ENCODE assay signal across 8 cellular contexts in genomic region chr2:169928463-169928864, GRCh38.
DNase-seq lines count a peak whose midpoint lies in the region; ATAC-seq and TF ChIP-seq lines count a peak whose summit lies in the region.

No MANE protein-coding gene starts in this region.

- H3K4me2 ChIP-seq in GM23338: no peak overlapping the region

- TF ChIP-seq CTCF in AG10803 (conservative IDR thresholded peaks at IDR 0.05; ENCODE audit: low read length) (peak; percentile 66), GM23338 (conservative IDR thresholded peaks at IDR 0.05; ENCODE audit: low read depth in 2 of 2) (peak in 1 of 2 experiments; percentile 90; a peak in 3 of 4 replicates), nephron progenitor cell (IDR thresholded peaks at IDR 0.05) (peak; percentile 76)

- no peaks in the 10 kb centered on the region for H3K9me2 ChIP-seq in GM23338 (ENCODE audit: insufficient read depth)

- H3K79me2 ChIP-seq in GM23338 (replicated peaks; ENCODE audit: insufficient read depth): no peaks in the 10 kb centered on the region

- H3K4me3 ChIP-seq in AG10803 (ENCODE audit: low read length): no peak overlapping the region
- H3K4me3 ChIP-seq in GM23338: no peak overlapping the region

- no peaks in the 10 kb centered on the region for H3K4me1 ChIP-seq in GM23338 (ENCODE audit: insufficient read depth)

- no peak overlapping the region for H2AFZ ChIP-seq in GM23338

- H3K4me1 Mint-ChIP-seq in GM23338 (no peaks in the 10 kb centered on the region), nephron progenitor cell (no peaks in the 10 kb centered on the region)

- H3K9me3 Mint-ChIP-seq in GM23338: no peaks in the 10 kb centered on the region
- no peaks in the 10 kb centered on the region for H3K9me3 Mint-ChIP-seq in nephron progenitor cell

- no peak overlapping the region for H3K27ac Mint-ChIP-seq in GM23338
- no peak overlapping the region for H3K27ac Mint-ChIP-seq in nephron progenitor cell

- no peak overlapping the region for H3K4me3 Mint-ChIP-seq in GM23338
- H3K4me3 Mint-ChIP-seq in nephron progenitor cell: no peak overlapping the region

- ATAC-seq in GM23338 (no peak), GM21390 (IDR thresholded peaks at IDR 0.05; ENCODE audit: unreplicated experiment) (no peak)

- no peaks in the 10 kb centered on the region for H3K36me3 ChIP-seq in GM23338 (ENCODE audit: insufficient read depth)

- H3K36me3 Mint-ChIP-seq in GM23338 (ENCODE audit: low read depth) (peaks cover 9% of the 10 kb centered on the region; the same call in 1 of the 3 replicates), nephron progenitor cell (ENCODE audit: low read depth) (peaks cover 29% of the 10 kb centered on the region)

- no peaks in the 10 kb centered on the region for H4K20me1 ChIP-seq in GM23338 (replicated peaks; ENCODE audit: insufficient read depth)

- DNase-seq in AG10803 (ENCODE audit: low read depth) (peak; percentile 59), GM23338 (ENCODE audit: low spot score) (peak; percentile 69), NCI-H774 (lab: John Stamatoyannopoulos, UW) (peak; percentile 27), dedifferentiated amniotic fluid mesenchymal stem cell (ENCODE audit: extremely low spot score) (peak; percentile 40), nephron progenitor cell (no peak), mucosa of gallbladder (ENCODE audit: low spot score) (no peak), NCI-H187 (lab: John Stamatoyannopoulos, UW) (no peak)

- no peak overlapping the region for H3K27ac ChIP-seq in GM23338 (ENCODE audit: low read depth)

- H3K27me3 Mint-ChIP-seq in GM23338 (ENCODE audit: insufficient read depth, low read depth, poor library complexity) (no peaks in the 10 kb centered on the region), nephron progenitor cell (ENCODE audit: low read depth, poor library complexity) (no peaks in the 10 kb centered on the region)

- H3F3A ChIP-seq in GM23338 (replicated peaks; ENCODE audit: low read depth): no peaks in the 10 kb centered on the region

- H3K27me3 ChIP-seq in GM23338 (ENCODE audit: insufficient read depth): no peaks in the 10 kb centered on the region

TF ChIP-seq in GM23338, 12 proteins besides CTCF, POLR2A, EP300 and RAD21:
- TF ChIP-seq EZH2phosphoT487 (IDR thresholded peaks at IDR 0.05; ENCODE audit: unreplicated experiment): no peak
- TF ChIP-seq, protein P1, sequence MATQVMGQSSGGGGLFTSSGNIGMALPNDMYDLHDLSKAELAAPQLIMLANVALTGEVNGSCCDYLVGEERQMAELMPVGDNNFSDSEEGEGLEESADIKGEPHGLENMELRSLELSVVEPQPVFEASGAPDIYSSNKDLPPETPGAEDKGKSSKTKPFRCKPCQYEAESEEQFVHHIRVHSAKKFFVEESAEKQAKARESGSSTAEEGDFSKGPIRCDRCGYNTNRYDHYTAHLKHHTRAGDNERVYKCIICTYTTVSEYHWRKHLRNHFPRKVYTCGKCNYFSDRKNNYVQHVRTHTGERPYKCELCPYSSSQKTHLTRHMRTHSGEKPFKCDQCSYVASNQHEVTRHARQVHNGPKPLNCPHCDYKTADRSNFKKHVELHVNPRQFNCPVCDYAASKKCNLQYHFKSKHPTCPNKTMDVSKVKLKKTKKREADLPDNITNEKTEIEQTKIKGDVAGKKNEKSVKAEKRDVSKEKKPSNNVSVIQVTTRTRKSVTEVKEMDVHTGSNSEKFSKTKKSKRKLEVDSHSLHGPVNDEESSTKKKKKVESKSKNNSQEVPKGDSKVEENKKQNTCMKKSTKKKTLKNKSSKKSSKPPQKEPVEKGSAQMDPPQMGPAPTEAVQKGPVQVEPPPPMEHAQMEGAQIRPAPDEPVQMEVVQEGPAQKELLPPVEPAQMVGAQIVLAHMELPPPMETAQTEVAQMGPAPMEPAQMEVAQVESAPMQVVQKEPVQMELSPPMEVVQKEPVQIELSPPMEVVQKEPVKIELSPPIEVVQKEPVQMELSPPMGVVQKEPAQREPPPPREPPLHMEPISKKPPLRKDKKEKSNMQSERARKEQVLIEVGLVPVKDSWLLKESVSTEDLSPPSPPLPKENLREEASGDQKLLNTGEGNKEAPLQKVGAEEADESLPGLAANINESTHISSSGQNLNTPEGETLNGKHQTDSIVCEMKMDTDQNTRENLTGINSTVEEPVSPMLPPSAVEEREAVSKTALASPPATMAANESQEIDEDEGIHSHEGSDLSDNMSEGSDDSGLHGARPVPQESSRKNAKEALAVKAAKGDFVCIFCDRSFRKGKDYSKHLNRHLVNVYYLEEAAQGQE (IDR thresholded peaks at IDR 0.05; ENCODE audit: unreplicated experiment): no peak
- no peak for TF ChIP-seq POLR2AphosphoS5 (IDR thresholded peaks at IDR 0.05; ENCODE audit: low read depth)
- TF ChIP-seq, protein P2, sequence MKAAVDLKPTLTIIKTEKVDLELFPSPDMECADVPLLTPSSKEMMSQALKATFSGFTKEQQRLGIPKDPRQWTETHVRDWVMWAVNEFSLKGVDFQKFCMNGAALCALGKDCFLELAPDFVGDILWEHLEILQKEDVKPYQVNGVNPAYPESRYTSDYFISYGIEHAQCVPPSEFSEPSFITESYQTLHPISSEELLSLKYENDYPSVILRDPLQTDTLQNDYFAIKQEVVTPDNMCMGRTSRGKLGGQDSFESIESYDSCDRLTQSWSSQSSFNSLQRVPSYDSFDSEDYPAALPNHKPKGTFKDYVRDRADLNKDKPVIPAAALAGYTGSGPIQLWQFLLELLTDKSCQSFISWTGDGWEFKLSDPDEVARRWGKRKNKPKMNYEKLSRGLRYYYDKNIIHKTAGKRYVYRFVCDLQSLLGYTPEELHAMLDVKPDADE (IDR thresholded peaks at IDR 0.05): no peak
- no peak for TF ChIP-seq ZNF462 (CRISPR knock-in tag; IDR thresholded peaks at IDR 0.05)
- no peak for TF ChIP-seq NANOG (IDR thresholded peaks at IDR 0.05; ENCODE audit: borderline replicate concordance)
- no peak for TF ChIP-seq EZH2 (IDR thresholded peaks at IDR 0.05; ENCODE audit: low read depth, unreplicated experiment)

Comparison
In these comparisons a context has a peak if more than half of its experiments do, and no peak if none do; other contexts are left out.
1. DNase-seq: peak in AG10803 (single experiment), GM23338 (single experiment), NCI-H774 (single experiment) and dedifferentiated amniotic fluid mesenchymal stem cell (single experiment); none in nephron progenitor cell (single experiment), mucosa of gallbladder (single experiment) and NCI-H187 (0 of 2).